16 cellular contexts compared by ENCODE assay signal in genomic region chr5:66013906-66014305, GRCh38.
A peak's percentile ranks its signal among the peaks of the same experiment; 100 is the strongest.
DNase-seq lines count a peak whose midpoint lies in the region; ATAC-seq and TF ChIP-seq lines count a peak whose summit lies in the region.
"Had no signal": no experiment of that assay in that cellular context is flagged by ENCODE, and none has a peak within 500 bp of the region (broad histone marks: within the 10 kb centered on the region; RNA-seq: fewer than 3 reads in every experiment).

No MANE protein-coding gene starts in this region.

- H3K27me3 ChIP-seq in CD8-positive, alpha-beta memory T cell (ENCODE audit: insufficient read depth, low read length, poor library complexity, severe bottlenecking) = no peaks in the 10 kb centered on the region
- H3K27me3 ChIP-seq: BE2C had no signal

- no peaks in the 10 kb centered on the region for H3K9me3 Mint-ChIP-seq in natural killer cell
- no peaks in the 10 kb centered on the region for H3K9me3 Mint-ChIP-seq in natural killer cell treated with Interleukin-12 subunit alpha and Interleukin-12 subunit beta and Interleukin-15 and Interleukin-18, amount 100 ng/mL, for 72 hours
- H3K9me3 Mint-ChIP-seq in CD8-positive, alpha-beta memory T cell = no peaks in the 10 kb centered on the region
- H3K9me3 Mint-ChIP-seq in naive B cell = peaks cover 0 to 5% (median 0%) of the 10 kb centered on the region in 7 donors
- H3K9me3 Mint-ChIP-seq in T-cell = no peaks in the 10 kb centered on the region
- H3K9me3 Mint-ChIP-seq: CD4-positive, alpha-beta memory T cell; H9 had no signal

- no peak overlapping the region for H3K27ac ChIP-seq in CD8-positive, alpha-beta memory T cell (ENCODE audit: low read depth, low read length)

- peak overlapping the region; percentile 54 to 81 for H3K27ac Mint-ChIP-seq in natural killer cell
- no peak overlapping the region for H3K27ac Mint-ChIP-seq in natural killer cell treated with Interleukin-12 subunit alpha and Interleukin-12 subunit beta and Interleukin-15 and Interleukin-18, amount 100 ng/mL, for 72 hours
- peak overlapping the region in 6 of 8 donors; percentile 8 to 46 (median 16) for H3K27ac Mint-ChIP-seq in CD8-positive, alpha-beta memory T cell
- H3K27ac Mint-ChIP-seq in naive B cell = peak overlapping the region; percentile 37 to 94 (median 59)
- peak overlapping the region in 1 of 2 donors; percentile 44 for H3K27ac Mint-ChIP-seq in T-cell
- H3K27ac Mint-ChIP-seq: H9 had no signal

- H3K27me3 Mint-ChIP-seq in natural killer cell (ENCODE audit: low read depth in 2 of 2) (no peaks in the 10 kb centered on the region), naive B cell (no peaks in the 10 kb centered on the region), T-cell (no peaks in the 10 kb centered on the region)
- no peaks in the 10 kb centered on the region for H3K27me3 Mint-ChIP-seq in natural killer cell treated with Interleukin-12 subunit alpha and Interleukin-12 subunit beta and Interleukin-15 and Interleukin-18, amount 100 ng/mL, for 72 hours
- H3K27me3 Mint-ChIP-seq in CD8-positive, alpha-beta memory T cell = no peaks in the 10 kb centered on the region
- H3K27me3 Mint-ChIP-seq: CD4-positive, alpha-beta memory T cell had no signal

- POLR2A ChIA-PET in CD8-positive, alpha-beta memory T cell (lab: Charles Lee) = no interaction called here
- POLR2A ChIA-PET in T-cell (lab: Charles Lee) = no interaction called here

- ATAC-seq in natural killer cell = no peak
- ATAC-seq in natural killer cell treated with Interleukin-12 subunit alpha and Interleukin-12 subunit beta and Interleukin-15 and Interleukin-18, amount 100 ng/mL, for 72 hours = no peak
- no peak for ATAC-seq in naive B cell (ENCODE audit: low read depth in 2 of 2)
- no peak for ATAC-seq in left colon
- ATAC-seq in T-cell (replicated peaks in 1 of 4) = no peak

- no peak for TF ChIP-seq CTCF in natural killer cell (IDR thresholded peaks at IDR 0.05)

- intact Hi-C loops in natural killer cell (cut with micrococcal nuclease) (loop anchor here (10.0 kb wide), 1 partner anchor 249 kb away; no protein-coding TSS in a partner anchor), left colon (cut with DNase I, micrococcal nuclease) (no loop called here)

- DNase-seq in natural killer cell (no peak), naive B cell (no peak), left colon (no peak), HUDEP-2 (lab: John Stamatoyannopoulos, UW; ENCODE audit: unreplicated experiment in 76 of 76) (no peak), T-cell (no peak), DMS53 treated with DMSO at 0.1 percent for 48 hours (lab: John Stamatoyannopoulos, UW; ENCODE audit: unreplicated experiment) (no peak)
- no peak for DNase-seq in natural killer cell treated with Interleukin-12 subunit alpha and Interleukin-12 subunit beta and Interleukin-15 and Interleukin-18, amount 100 ng/mL, for 72 hours (ENCODE audit: low spot score)
- DNase-seq in CD8-positive, alpha-beta memory T cell = no peak
- DNase-seq: 8988T; BE2C; C1 segment of cervical spinal cord; CD4-positive, alpha-beta memory T cell; COR-L47; DMS 273 treated with DMSO at 0.1 percent for 48 hours; DMS53; H9 had no signal

- H3K4me3 ChIP-seq in CD8-positive, alpha-beta memory T cell (ENCODE audit: low read length) = no peak overlapping the region

- H3K9me3 ChIP-seq in CD8-positive, alpha-beta memory T cell (ENCODE audit: low read length) = no peaks in the 10 kb centered on the region
- H3K9me3 ChIP-seq: BE2C had no signal

- H3K4me1 ChIP-seq in CD8-positive, alpha-beta memory T cell (ENCODE audit: insufficient read depth, low read length) = peaks cover 31% of the 10 kb centered on the region
- H3K4me1 ChIP-seq: BE2C had no signal

- CTCF ChIA-PET in CD8-positive, alpha-beta memory T cell (lab: Charles Lee) = no interaction called here
- CTCF ChIA-PET in T-cell (lab: Charles Lee) = no interaction called here

- no peak overlapping the region for H3K4me3 Mint-ChIP-seq in natural killer cell
- H3K4me3 Mint-ChIP-seq in natural killer cell treated with Interleukin-12 subunit alpha and Interleukin-12 subunit beta and Interleukin-15 and Interleukin-18, amount 100 ng/mL, for 72 hours = no peak overlapping the region
- H3K4me3 Mint-ChIP-seq in CD8-positive, alpha-beta memory T cell = no peak overlapping the region
- no peak overlapping the region for H3K4me3 Mint-ChIP-seq in naive B cell
- no peak overlapping the region for H3K4me3 Mint-ChIP-seq in T-cell
- H3K4me3 Mint-ChIP-seq: CD4-positive, alpha-beta memory T cell; H9 had no signal

- H3K36me3 Mint-ChIP-seq in natural killer cell (no peaks in the 10 kb centered on the region), naive B cell (peaks cover 22 to 53% of the 10 kb centered on the region in 2 donors), T-cell (peaks cover 34% of the 10 kb centered on the region)
- no peaks in the 10 kb centered on the region for H3K36me3 Mint-ChIP-seq in natural killer cell treated with Interleukin-12 subunit alpha and Interleukin-12 subunit beta and Interleukin-15 and Interleukin-18, amount 100 ng/mL, for 72 hours
- peaks cover 0 to 50% (median 9%) of the 10 kb centered on the region in 3 donors for H3K36me3 Mint-ChIP-seq in CD8-positive, alpha-beta memory T cell

- H3K36me3 ChIP-seq in CD8-positive, alpha-beta memory T cell (ENCODE audit: insufficient read depth, low read length) = peaks cover 9% of the 10 kb centered on the region
- H3K36me3 ChIP-seq: BE2C had no signal

- peaks cover 53 to 61% of the 10 kb centered on the region in 2 donors for H3K4me1 Mint-ChIP-seq in natural killer cell
- peaks cover 26 to 34% of the 10 kb centered on the region in 2 donors for H3K4me1 Mint-ChIP-seq in natural killer cell treated with Interleukin-12 subunit alpha and Interleukin-12 subunit beta and Interleukin-15 and Interleukin-18, amount 100 ng/mL, for 72 hours (ENCODE audit: low read depth in 2 of 2)
- peaks cover 51 to 74% (median 71%) of the 10 kb centered on the region in 3 donors for H3K4me1 Mint-ChIP-seq in CD8-positive, alpha-beta memory T cell
- H3K4me1 Mint-ChIP-seq in naive B cell = peaks cover 31 to 46% (median 42%) of the 10 kb centered on the region in 3 donors
- peaks cover 64 to 71% (median 64%) of the 10 kb centered on the region in 3 donors for H3K4me1 Mint-ChIP-seq in T-cell

Comparison
In these comparisons a context has a peak if more than half of its experiments do, and no peak if none do; other contexts are left out.
1. H3K27ac Mint-ChIP-seq: peak in natural killer cell (2 of 2), CD8-positive, alpha-beta memory T cell (6 of 8) and naive B cell (6 of 6); none in natural killer cell treated with Interleukin-12 subunit alpha and Interleukin-12 subunit beta and Interleukin-15 and Interleukin-18, amount 100 ng/mL, for 72 hours (0 of 2).